ENCODE assay signal across 10 cellular contexts in the genomic region with DNA sequence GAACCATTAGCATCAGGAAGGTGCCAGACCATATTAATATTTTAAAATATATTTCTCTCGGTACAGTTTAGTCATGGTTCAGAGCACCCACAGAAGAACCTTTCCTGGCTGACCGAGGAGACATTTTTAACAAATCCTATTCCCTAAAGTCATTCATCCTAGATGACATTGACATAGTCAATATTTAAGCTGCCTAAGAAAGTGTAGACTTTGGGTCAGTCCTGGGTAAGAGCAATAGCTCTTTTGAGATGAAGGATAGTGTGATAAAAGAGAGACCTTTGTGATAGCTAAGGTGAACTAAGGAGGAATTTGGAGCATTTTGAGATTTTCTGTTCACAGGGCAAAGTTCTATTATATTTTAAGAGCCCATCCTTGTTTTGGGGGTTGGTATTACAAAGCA. TPM values are rescaled to one million over a fixed set of nuclear protein-coding genes. Genes with fewer than 3 reads are reported as not detected.
DNase-seq lines count a peak whose midpoint lies in the region; ATAC-seq, FAIRE-seq and TF ChIP-seq lines count a peak whose summit lies in the region.
"Had no signal": no experiment of that assay in that cellular context is flagged by ENCODE, and none has a peak within 500 bp of the region (broad histone marks: within the 10 kb centered on the region; RNA-seq: fewer than 3 reads in every experiment).

No MANE protein-coding gene starts in this region.

- H3K36me3 ChIP-seq in KMS-11 (ENCODE audit: insufficient read depth) (no peaks in the 10 kb centered on the region), smooth muscle cell (ENCODE audit: low read depth) (no peaks in the 10 kb centered on the region)
- H3K36me3 ChIP-seq: neutrophil had no signal

- H3K79me2 ChIP-seq in KMS-11 (ENCODE audit: insufficient read depth, low read depth) (peaks cover 68% of the 10 kb centered on the region), smooth muscle cell (ENCODE audit: low read depth) (peaks cover 59% of the 10 kb centered on the region)

- peaks cover 87% of the 10 kb centered on the region for H3K4me1 ChIP-seq in KMS-11 (ENCODE audit: low read depth, poor library complexity, severe bottlenecking)
- H3K4me1 ChIP-seq in smooth muscle cell (ENCODE audit: low read depth): peaks cover 24% of the 10 kb centered on the region

- FAIRE-seq in GM12892 (lab: Jason Lieb, UNC): peak; percentile 54

- no peak for ATAC-seq in GM19452 (IDR thresholded peaks at IDR 0.05; ENCODE audit: unreplicated experiment)

- H3K4me1 Mint-ChIP-seq in dendritic cell treated with granulocyte-macrophage colony-stimulating factor and Interleukin-4, amounts not matched to agents 40 ng/mL and 50 ng/mL, for 4 days (ENCODE audit: low read depth): peaks cover 46% of the 10 kb centered on the region

- no peak for TF ChIP-seq POLR2A in GM12892 (IDR thresholded peaks at IDR 0.05; ENCODE audit: low read depth, low read length)

- no peaks in the 10 kb centered on the region for H3K9me3 ChIP-seq in smooth muscle cell (replicated peaks; ENCODE audit: low read depth)
- H3K9me3 ChIP-seq: neutrophil had no signal

- H3F3A ChIP-seq in smooth muscle cell (ENCODE audit: low read depth): peaks cover 19% of the 10 kb centered on the region

- H3K4me3 Mint-ChIP-seq in dendritic cell treated with granulocyte-macrophage colony-stimulating factor and Interleukin-4, amounts not matched to agents 40 ng/mL and 50 ng/mL, for 4 days: no peak overlapping the region

- H2AFZ ChIP-seq in KMS-11 (ENCODE audit: low read depth) (no peak overlapping the region), smooth muscle cell (ENCODE audit: low read depth) (no peak overlapping the region)

- no peak overlapping the region for H3K4me3 ChIP-seq in KMS-11 (IDR thresholded peaks at IDR 0.05; ENCODE audit: insufficient read depth, low read depth, low read length)
- no peak overlapping the region for H3K4me3 ChIP-seq in smooth muscle cell

- WGBS in smooth muscle cell (ENCODE audit: low lambda C conversion rate): 77% methylated on average over 2 of the region's 2 CpGs

- no peaks in the 10 kb centered on the region for H3K27me3 Mint-ChIP-seq in dendritic cell treated with granulocyte-macrophage colony-stimulating factor and Interleukin-4, amounts not matched to agents 40 ng/mL and 50 ng/mL, for 4 days

- H3K27me3 ChIP-seq in KMS-11 (ENCODE audit: insufficient read depth, low read depth) (no peaks in the 10 kb centered on the region), smooth muscle cell (ENCODE audit: low read depth) (no peaks in the 10 kb centered on the region)
- H3K27me3 ChIP-seq: neutrophil had no signal

- DNase-seq in GM12892 (ENCODE audit: insufficient read length): no peak
- no peak for DNase-seq in smooth muscle cell (lab: John Stamatoyannopoulos, UW; ENCODE audit: unreplicated experiment)
- DNase-seq in DMS114 treated with DMSO at 0.1 percent for 48 hours (lab: John Stamatoyannopoulos, UW; ENCODE audit: unreplicated experiment): no peak
- DNase-seq in DMS79 treated with DMSO at 0.1 percent for 48 hours (lab: John Stamatoyannopoulos, UW): no peak
- DNase-seq in activated gamma-delta T cell treated with Interleukin-2 at 50 U/mL for 16 hours: no peak
- DNase-seq: H7 had no signal

- H4K20me1 ChIP-seq in KMS-11 (ENCODE audit: insufficient read depth): no peaks in the 10 kb centered on the region
- peaks cover 98% of the 10 kb centered on the region for H4K20me1 ChIP-seq in smooth muscle cell (ENCODE audit: low read depth)

- peak overlapping the region; percentile 83 for H3K27ac Mint-ChIP-seq in dendritic cell treated with granulocyte-macrophage colony-stimulating factor and Interleukin-4, amounts not matched to agents 40 ng/mL and 50 ng/mL, for 4 days

- H3K27ac ChIP-seq in KMS-11 (peak overlapping the region; percentile 51; the same call in 1 of the 2 replicates), smooth muscle cell (ENCODE audit: low read depth) (peak overlapping the region; percentile 71)
- H3K27ac ChIP-seq: neutrophil had no signal

- no peak for TF ChIP-seq CTCF in KMS-11 (conservative IDR thresholded peaks at IDR 0.05; ENCODE audit: low read depth, low read length)
- TF ChIP-seq CTCF in smooth muscle cell (IDR thresholded peaks at IDR 0.05; ENCODE audit: borderline replicate concordance, insufficient read depth, poor library complexity, severe bottlenecking): no peak

- peaks cover 11% of the 10 kb centered on the region for H3K36me3 Mint-ChIP-seq in dendritic cell treated with granulocyte-macrophage colony-stimulating factor and Interleukin-4, amounts not matched to agents 40 ng/mL and 50 ng/mL, for 4 days (ENCODE audit: low read depth)

- intact Hi-C loops in dendritic cell treated with granulocyte-macrophage colony-stimulating factor and Interleukin-4, amounts not matched to agents 40 ng/mL and 50 ng/mL, for 4 days (cut with micrococcal nuclease): no loop called here

- H3K9ac ChIP-seq in KMS-11 (no peak overlapping the region), smooth muscle cell (ENCODE audit: low read depth) (no peak overlapping the region)

- H3K9me3 Mint-ChIP-seq in dendritic cell treated with granulocyte-macrophage colony-stimulating factor and Interleukin-4, amounts not matched to agents 40 ng/mL and 50 ng/mL, for 4 days: no peaks in the 10 kb centered on the region

- peak overlapping the region; percentile 61; the same call in 1 of the 2 replicates for H3K4me2 ChIP-seq in KMS-11
- peak overlapping the region; percentile 42 for H3K4me2 ChIP-seq in smooth muscle cell

RNA-seq across cellular contexts. Expression of a gene that starts 47.5 kb away (rescaled TPM):
- 13.5 TPM for polyA plus RNA-seq in GM12892 (2012; ENCODE audit: missing spikeins)
- total RNA-seq in smooth muscle cell: 15.6 and 15.9 TPM in 2 replicates
- polyA plus RNA-seq in smooth muscle cell: 9.9 and 10.7 TPM in 2 replicates
